Comparison of ENCODE assay signal across 9 cellular contexts in genomic region chr6:106102967-106103727, GRCh38. TPM values are rescaled to one million over a fixed set of nuclear protein-coding genes. Genes with fewer than 3 reads are reported as not detected.
A peak's percentile ranks its signal among the peaks of the same experiment; 100 is the strongest.
DNase-seq lines count a peak whose midpoint lies in the region; ATAC-seq and TF ChIP-seq lines count a peak whose summit lies in the region.
"Had no signal": no experiment of that assay in that cellular context is flagged by ENCODE, and none has a peak within 500 bp of the region (broad histone marks: within the 10 kb centered on the region; RNA-seq: fewer than 3 reads in every experiment).

No MANE protein-coding gene starts in this region.

- intact Hi-C loops in CD4-positive, alpha-beta T cell (cut with DNase I, micrococcal nuclease): loop anchor here (1.0 to 10.0 kb wide), 2 partner anchors 9 to 412 kb away; no protein-coding TSS in a partner anchor
- intact Hi-C loops in natural killer cell (cut with micrococcal nuclease): no loop called here

- H3K36me3 ChIP-seq in KMS-11 (ENCODE audit: insufficient read depth): peaks cover 45% of the 10 kb centered on the region

- H3K4me1 Mint-ChIP-seq in CD4-positive, alpha-beta T cell (ENCODE audit: low read depth): peaks cover 81% of the 10 kb centered on the region
- H3K4me1 Mint-ChIP-seq in natural killer cell: peaks cover 84 to 89% of the 10 kb centered on the region in 2 donors

- H3K79me2 ChIP-seq in KMS-11 (ENCODE audit: insufficient read depth, low read depth): peaks cover 99% of the 10 kb centered on the region

- H3K4me2 ChIP-seq in KMS-11: peak overlapping the region; percentile 75

- 0 out of 2 replicates have a peak, but pooled peaks cover under 1% of the 10 kb centered on the region for H4K20me1 ChIP-seq in KMS-11 (ENCODE audit: insufficient read depth)

- DNase-seq in CD4-positive, alpha-beta T cell: no peak
- no peak for DNase-seq in choroid plexus epithelial cell (ENCODE audit: low read depth)
- no peak for DNase-seq in natural killer cell
- no peak for DNase-seq in foreskin keratinocyte
- no peak for DNase-seq in NCI-H2107 (lab: John Stamatoyannopoulos, UW)
- DNase-seq in kidney tubule cell (ENCODE audit: low spot score): no peak

- H3K9me3 ChIP-seq in CD4-positive, alpha-beta T cell (ENCODE audit: control insufficient read depth, low read length): no peaks in the 10 kb centered on the region

- POLR2A ChIA-PET in CD4-positive, alpha-beta T cell (lab: Charles Lee): interaction anchor here (0.6 to 2.7 kb wide), 10 partner anchors 9 to 1356 kb away, joined by 3 to 13 read pairs (median 5); partner anchors contain the start of genes PDSS2 and PRDM1

- CTCF ChIA-PET in CD4-positive, alpha-beta T cell (lab: Charles Lee): interaction anchor here (1.0 to 1.8 kb wide), 3 partner anchors 14 to 19 kb away, joined by 3 to 4 read pairs (median 4); no protein-coding TSS in a partner anchor

- H3K27ac Mint-ChIP-seq in CD4-positive, alpha-beta T cell: peak overlapping the region; percentile 95
- H3K27ac Mint-ChIP-seq in natural killer cell: peak overlapping the region; percentile 98 to 99
- H3K27ac Mint-ChIP-seq: brain had no signal

- no peak for ATAC-seq in CD4-positive, alpha-beta T cell (ENCODE audit: poor library complexity)
- peak in 2 of 3 donors; percentile 4 to 6 for ATAC-seq in natural killer cell
- no peak for ATAC-seq in foreskin keratinocyte
- no peak for ATAC-seq in HG03520 (IDR thresholded peaks at IDR 0.05; ENCODE audit: unreplicated experiment)

- H2AFZ ChIP-seq in KMS-11 (ENCODE audit: low read depth): no peak overlapping the region

- H3K4me3 ChIP-seq in KMS-11 (IDR thresholded peaks at IDR 0.05; ENCODE audit: insufficient read depth, low read depth, low read length) (no peak overlapping the region), choroid plexus epithelial cell (ENCODE audit: low read depth, low read length) (peak overlapping the region; percentile 17)

- H3K9me3 Mint-ChIP-seq in CD4-positive, alpha-beta T cell: no peaks in the 10 kb centered on the region
- H3K9me3 Mint-ChIP-seq in natural killer cell: no peaks in the 10 kb centered on the region

- peak overlapping the region; percentile 19 for H3K27ac ChIP-seq in CD4-positive, alpha-beta T cell (ENCODE audit: low read depth, low read length)
- H3K27ac ChIP-seq in KMS-11 (peak overlapping the region; percentile 95), foreskin keratinocyte (no peak overlapping the region)

- H3K4me1 ChIP-seq in KMS-11 (ENCODE audit: low read depth, poor library complexity, severe bottlenecking) (peaks cover 70% of the 10 kb centered on the region), foreskin keratinocyte (peaks cover 37% of the 10 kb centered on the region)

- peaks cover 67% of the 10 kb centered on the region for H3K36me3 Mint-ChIP-seq in CD4-positive, alpha-beta T cell (ENCODE audit: low read depth)
- H3K36me3 Mint-ChIP-seq in natural killer cell: peaks cover 49% of the 10 kb centered on the region
- H3K36me3 Mint-ChIP-seq: brain had no signal

- H3K27me3 Mint-ChIP-seq in CD4-positive, alpha-beta T cell: no peaks in the 10 kb centered on the region
- H3K27me3 Mint-ChIP-seq in natural killer cell (ENCODE audit: low read depth in 2 of 2): no peaks in the 10 kb centered on the region

- TF ChIP-seq CTCF in CD4-positive, alpha-beta T cell (IDR thresholded peaks at IDR 0.05): no peak
- TF ChIP-seq CTCF in KMS-11 (conservative IDR thresholded peaks at IDR 0.05; ENCODE audit: low read depth, low read length): no peak
- no peak for TF ChIP-seq CTCF in choroid plexus epithelial cell (conservative IDR thresholded peaks at IDR 0.05; ENCODE audit: low read depth, low read length)
- no peak for TF ChIP-seq CTCF in natural killer cell (IDR thresholded peaks at IDR 0.05)
- TF ChIP-seq CTCF in foreskin keratinocyte (conservative IDR thresholded peaks at IDR 0.05): no peak

- H3K27me3 ChIP-seq in CD4-positive, alpha-beta T cell (ENCODE audit: control insufficient read depth, insufficient read depth, low read length): no peaks in the 10 kb centered on the region
- H3K27me3 ChIP-seq in KMS-11 (ENCODE audit: insufficient read depth, low read depth): no peaks in the 10 kb centered on the region
- no peaks in the 10 kb centered on the region for H3K27me3 ChIP-seq in foreskin keratinocyte

- peak overlapping the region; percentile 90 for H3K4me3 Mint-ChIP-seq in CD4-positive, alpha-beta T cell
- H3K4me3 Mint-ChIP-seq in natural killer cell: peak overlapping the region; percentile 98
- H3K4me3 Mint-ChIP-seq: brain had no signal

- peak overlapping the region; percentile 95 for H3K9ac ChIP-seq in KMS-11

RNA-seq across cellular contexts. Expression of gene PRDM1, which starts 17.0 kb away (rescaled TPM):
- total RNA-seq in CD4-positive, alpha-beta T cell: 10 to 100 TPM; 69.9 to 83.4 TPM
- total RNA-seq in natural killer cell: 100 to 1,000 TPM; 165 to 180 (median 177) TPM
- 10.1 and 19.6 TPM in 2 replicates for total RNA-seq in foreskin keratinocyte
- 3.4 and 5.9 TPM in 2 replicates for polyA plus RNA-seq in foreskin keratinocyte

Comparison
In these comparisons a context has a peak if more than half of its experiments do, and no peak if none do; other contexts are left out.
1. ATAC-seq: peak in natural killer cell (2 of 3); none in CD4-positive, alpha-beta T cell (single experiment), foreskin keratinocyte (single experiment) and HG03520 (single experiment).